Comparison of ENCODE assay signal across 21 cellular contexts in the genomic region with DNA sequence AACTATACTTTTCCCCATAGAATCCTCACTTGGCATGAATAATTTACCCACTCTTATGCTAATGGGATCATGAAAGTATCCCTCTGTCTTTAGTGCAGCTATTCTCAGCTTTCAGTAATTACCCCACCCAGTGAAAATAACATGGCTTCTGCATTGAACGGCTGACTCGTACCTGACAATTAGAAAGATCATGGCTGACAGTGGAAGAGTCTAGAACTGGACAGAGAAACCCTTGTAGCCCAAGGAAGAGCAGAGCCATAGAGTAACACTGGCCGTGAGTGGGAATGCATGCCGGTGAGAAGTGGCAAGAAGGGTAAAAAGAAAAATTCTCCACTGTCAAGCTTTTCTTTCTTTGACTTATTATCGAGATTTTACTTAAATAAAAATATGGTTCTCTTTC. TPM values are rescaled to one million over a fixed set of nuclear protein-coding genes. Genes with fewer than 3 reads are reported as not detected.
"Had no signal": no experiment of that assay in that cellular context is flagged by ENCODE, and none has a peak within 500 bp of the region (broad histone marks: within the 10 kb centered on the region; RNA-seq: fewer than 3 reads in every experiment).

No MANE protein-coding gene starts in this region.

- H3K4me3 Mint-ChIP-seq: activated CD4-positive, alpha-beta T cell treated with anti-CD3 and anti-CD28 coated beads, Interleukin-2, amount 10 ng/mL, durations not matched to agents 24 days and 14 days; activated CD8-positive, alpha-beta T cell treated with anti-CD3 and anti-CD28 coated beads, Interleukin-2, amount 10 ng/mL, durations not matched to agents 7 days and 5 days; activated naive CD8-positive, alpha-beta T cell; activated T-cell treated with anti-CD3 and anti-CD28 coated beads, Interleukin-2, amount 50 U/mL, for 72 hours; endodermal cell; naive thymus-derived CD4-positive, alpha-beta T cell; stimulated activated naive CD8-positive, alpha-beta T cell treated with anti-CD3 and anti-CD28 coated beads, Interleukin-15, Interleukin-2, amounts not matched to agents 100 ng/mL and 50 ng/mL, for 24 hours; T-helper 1 cell treated with Interleukin-12 subunit alpha and Interleukin-12 subunit beta and Interleukin-4 antibody, amounts not matched to agents 30 μg/mL and 1 μg/mL, for 36 hours; WTC11 had no signal

- H3K27me3 ChIP-seq: brain microvascular endothelial cell, right atrium auricular region, upper lobe of right lung had no signal

- H3K9me3 ChIP-seq: neutrophil, right atrium auricular region, upper lobe of right lung had no signal

- H3K4me3 ChIP-seq: right atrium auricular region, smooth muscle cell, upper lobe of right lung had no signal

- H3K4me1 ChIP-seq: upper lobe of right lung had no signal

- H3K4me1 Mint-ChIP-seq: activated CD4-positive, alpha-beta T cell treated with anti-CD3 and anti-CD28 coated beads, Interleukin-2, amount 10 ng/mL, durations not matched to agents 24 days and 14 days; endodermal cell; naive thymus-derived CD4-positive, alpha-beta T cell had no signal

- H3K27me3 Mint-ChIP-seq: activated CD4-positive, alpha-beta T cell treated with anti-CD3 and anti-CD28 coated beads, Interleukin-2, amount 10 ng/mL, durations not matched to agents 24 days and 14 days had no signal

- H3K36me3 ChIP-seq: neutrophil had no signal

- H3K4me2 ChIP-seq: smooth muscle cell had no signal

- H3K9me3 Mint-ChIP-seq: activated CD4-positive, alpha-beta T cell treated with anti-CD3 and anti-CD28 coated beads, Interleukin-2, amount 10 ng/mL, durations not matched to agents 24 days and 14 days; activated T-cell treated with anti-CD3 and anti-CD28 coated beads, Interleukin-2, amount 50 U/mL, for 72 hours; endodermal cell; stimulated activated naive CD8-positive, alpha-beta T cell treated with anti-CD3 and anti-CD28 coated beads, Interleukin-15, Interleukin-2, amounts not matched to agents 100 ng/mL and 50 ng/mL, for 24 hours; T-helper 1 cell treated with Interleukin-12 subunit alpha and Interleukin-12 subunit beta and Interleukin-4 antibody, amounts not matched to agents 30 μg/mL and 1 μg/mL, for 36 hours; WTC11 had no signal

- DNase-seq: activated CD4-positive, alpha-beta T cell treated with anti-CD3 and anti-CD28 coated beads, Interleukin-2, amount 10 ng/mL, durations not matched to agents 24 days and 14 days; activated CD8-positive, alpha-beta memory T cell treated with anti-CD3 and anti-CD28 coated beads, Interleukin-2, amount 50 U/mL, for 4 hours; activated CD8-positive, alpha-beta T cell treated with anti-CD3 and anti-CD28 coated beads, Interleukin-2, amount 10 ng/mL, durations not matched to agents 7 days and 5 days; activated gamma-delta T cell; activated T-cell treated with anti-CD3 and anti-CD28 coated beads, Interleukin-2, amount 50 U/mL, for 72 hours; amniotic stem cell; brain microvascular endothelial cell; dermis blood vessel endothelial cell; endodermal cell; naive thymus-derived CD4-positive, alpha-beta T cell; posterior cingulate gyrus; stimulated activated CD4-positive, alpha-beta T cell treated with anti-CD3 and anti-CD28 coated beads, Interleukin-4, amount 100 ng/mL, for 4 hours; stimulated activated CD8-positive, alpha-beta memory T cell treated with anti-CD3 and anti-CD28 coated beads, Interleukin-4, amount 100 ng/mL, for 48 hours; upper lobe of right lung had no signal

- H3K27ac Mint-ChIP-seq: activated CD4-positive, alpha-beta T cell treated with anti-CD3 and anti-CD28 coated beads, Interleukin-2, amount 10 ng/mL, durations not matched to agents 24 days and 14 days; activated CD8-positive, alpha-beta T cell treated with anti-CD3 and anti-CD28 coated beads, Interleukin-2, amount 10 ng/mL, durations not matched to agents 7 days and 5 days; activated naive CD8-positive, alpha-beta T cell; activated T-cell treated with anti-CD3 and anti-CD28 coated beads, Interleukin-2, amount 50 U/mL, for 72 hours; endodermal cell; naive thymus-derived CD4-positive, alpha-beta T cell; stimulated activated naive CD8-positive, alpha-beta T cell treated with anti-CD3 and anti-CD28 coated beads, Interleukin-15, Interleukin-2, amounts not matched to agents 100 ng/mL and 50 ng/mL, for 24 hours; T-helper 1 cell treated with Interleukin-12 subunit alpha and Interleukin-12 subunit beta and Interleukin-4 antibody, amounts not matched to agents 30 μg/mL and 1 μg/mL, for 36 hours; WTC11 had no signal

- H3K27ac ChIP-seq: brain microvascular endothelial cell, neutrophil, right atrium auricular region, upper lobe of right lung had no signal

- H3K36me3 Mint-ChIP-seq: activated naive CD8-positive, alpha-beta T cell; naive thymus-derived CD4-positive, alpha-beta T cell; WTC11 had no signal

RNA-seq across cellular contexts. Expression of gene MEIS2, which starts 22.3 kb away (rescaled TPM):
- total RNA-seq: activated CD4-positive, alpha-beta T cell treated with anti-CD3 and anti-CD28 coated beads, Interleukin-2, amount 10 ng/mL, durations not matched to agents 24 days and 14 days; activated CD8-positive, alpha-beta T cell treated with anti-CD3 and anti-CD28 coated beads, Interleukin-2, amount 10 ng/mL, durations not matched to agents 7 days and 5 days had no signal
- polyA plus RNA-seq: naive thymus-derived CD4-positive, alpha-beta T cell had no signal
